ENCODE assay signal across 9 cellular contexts in the genomic region with DNA sequence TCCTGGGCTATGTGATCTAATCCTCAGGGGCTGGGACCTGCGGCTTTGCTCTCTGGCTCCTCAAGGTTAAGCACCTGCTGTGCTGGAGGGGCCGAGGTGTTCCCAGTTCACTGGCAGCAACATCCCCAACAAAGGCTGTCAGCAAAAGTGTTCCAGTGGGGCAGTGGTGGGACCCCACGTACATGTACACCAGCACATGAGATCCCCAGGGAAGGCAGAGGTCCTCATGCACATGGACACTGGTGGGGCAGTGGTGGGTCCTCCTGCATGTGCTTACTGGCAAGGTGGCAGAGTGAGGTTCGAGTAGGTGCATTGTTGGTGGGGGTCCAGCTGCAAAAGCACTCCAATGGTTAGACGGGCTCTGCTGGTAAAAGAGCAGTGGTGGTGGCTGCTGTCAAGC.
"Had no signal": no experiment of that assay in that cellular context is flagged by ENCODE, and none has a peak within 500 bp of the region (broad histone marks: within the 10 kb centered on the region; RNA-seq: fewer than 3 reads in every experiment).

No MANE protein-coding gene starts in this region.

- H3K27me3 Mint-ChIP-seq: IgD-negative memory B cell had no signal

- H3K27ac Mint-ChIP-seq: HFFc6, IgD-negative memory B cell had no signal

- ATAC-seq: HCT116, HepG2 had no signal

- H3K9ac ChIP-seq: GM23248 had no signal

- H3K4me3 ChIP-seq: GM23248, HAP-1 had no signal

- H3K9me3 ChIP-seq: HAP-1 had no signal

- H3K9me3 Mint-ChIP-seq: HFFc6 had no signal

- H3K4me3 Mint-ChIP-seq: HFFc6 had no signal

- H2AFZ ChIP-seq: GM23248 had no signal

- DNase-seq: GM23248, GOT3, H7, HFFc6 had no signal

- H3K36me3 ChIP-seq: HAP-1 had no signal

- H3K27ac ChIP-seq: GM23248, HL-60 had no signal

- H3K36me3 Mint-ChIP-seq: IgD-negative memory B cell had no signal
